ENCODE assay signal across 17 cellular contexts in the genomic region with DNA sequence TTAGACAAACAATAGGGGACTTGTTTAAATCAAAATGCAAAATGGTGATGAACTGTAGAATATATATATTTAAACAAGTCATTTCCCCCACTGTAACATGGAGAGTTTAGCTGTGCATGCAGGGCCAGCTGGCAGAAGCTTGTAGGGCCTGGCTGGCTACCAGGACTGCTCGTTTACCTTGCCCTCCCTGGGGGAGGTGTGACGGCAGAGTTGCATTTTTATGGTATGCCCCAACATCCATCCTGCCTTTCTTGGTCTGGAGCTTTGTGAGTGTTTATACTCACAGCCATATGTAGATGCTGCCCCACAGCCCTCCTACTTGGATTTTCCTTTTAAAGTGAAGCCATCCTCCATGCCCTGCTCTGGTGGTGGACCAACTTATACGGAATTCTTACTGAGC.
A peak's percentile ranks its signal among the peaks of the same experiment; 100 is the strongest.
DNase-seq lines count a peak whose midpoint lies in the region; ATAC-seq and TF ChIP-seq lines count a peak whose summit lies in the region.
"Had no signal": no experiment of that assay in that cellular context is flagged by ENCODE, and none has a peak within 500 bp of the region (broad histone marks: within the 10 kb centered on the region; RNA-seq: fewer than 3 reads in every experiment).

No MANE protein-coding gene starts in this region.

- intact Hi-C loops in stomach (cut with DNase I; ENCODE audit: low total_unique reads), result no loop called here

- WGBS in stomach, 5 donors, result 55 to 61% (median 58%) methylated on average over 3 of the region's 3 CpGs

- H3K4me1 ChIP-seq in stomach (peaks cover 0 to 60% (median 31%) of the 10 kb centered on the region in 4 donors), Peyer's patch (no peaks in the 10 kb centered on the region)

- TF ChIP-seq EP300 in stomach (IDR thresholded peaks at IDR 0.05), result no peak

- H3K9me3 ChIP-seq in stomach, result no peaks in the 10 kb centered on the region
- no peaks in the 10 kb centered on the region for H3K9me3 ChIP-seq in Peyer's patch
- H3K9me3 ChIP-seq: body of pancreas, heart left ventricle had no signal

- TF ChIP-seq POLR2A in stomach (IDR thresholded peaks at IDR 0.05) (no peak), Peyer's patch (IDR thresholded peaks at IDR 0.05) (no peak)

- peak; percentile 59 for DNase-seq in G401 (ENCODE audit: low spot score)
- DNase-seq in NCI-H2029 treated with DMSO at 0.1 percent for 48 hours (lab: John Stamatoyannopoulos, UW), result peak; percentile 12
- DNase-seq in cerebellum (ENCODE audit: low spot score), result peak; percentile 46
- peak; percentile 34 for DNase-seq in stomach
- no peak for DNase-seq in Peyer's patch
- DNase-seq in KBM-7, result no peak
- no peak for DNase-seq in activated CD8-positive, alpha-beta memory T cell treated with anti-CD3 and anti-CD28 coated beads for 24 hours
- DNase-seq: activated naive CD4-positive, alpha-beta T cell; H7; Kasumi-1; NCI-H187 treated with DMSO at 0.1 percent for 48 hours; T-helper 17 cell had no signal

- H3K4me3 ChIP-seq in stomach (no peak overlapping the region), Peyer's patch (no peak overlapping the region)
- H3K4me3 ChIP-seq: body of pancreas, heart left ventricle had no signal

- peak overlapping the region in 2 of 5 donors; percentile 40 to 67 for H3K27ac ChIP-seq in stomach
- peak overlapping the region in 1 of 4 donors; percentile 22 for H3K27ac ChIP-seq in Peyer's patch
- H3K27ac ChIP-seq: body of pancreas had no signal

- TF ChIP-seq CTCF in stomach (IDR thresholded peaks at IDR 0.05) (no peak), Peyer's patch (IDR thresholded peaks at IDR 0.05) (no peak)

- in situ Hi-C loops in G401 (cut with HindIII; ENCODE audit: low sequenced_read_pairs), result no loop called here
- in situ Hi-C loops in KBM-7 (cut with MboI; ENCODE audit: low pct_unique_long_range_greater_than_20kb, low sequenced_read_pairs), result no loop called here

- no peaks in the 10 kb centered on the region for H3K27me3 ChIP-seq in stomach
- no peaks in the 10 kb centered on the region for H3K27me3 ChIP-seq in Peyer's patch
- H3K27me3 ChIP-seq: body of pancreas, heart left ventricle had no signal

- no peaks in the 10 kb centered on the region for H3K36me3 ChIP-seq in stomach
- no peaks in the 10 kb centered on the region for H3K36me3 ChIP-seq in Peyer's patch
- H3K36me3 ChIP-seq: heart left ventricle had no signal

- ATAC-seq in HG03045 (IDR thresholded peaks at IDR 0.05; ENCODE audit: unreplicated experiment), result no peak
- ATAC-seq: body of pancreas, esophagus mucosa, heart left ventricle, sciatic nerve, T-helper 17 cell had no signal

Comparison
In these comparisons a context has a peak if more than half of its experiments do, and no peak if none do; other contexts are left out.
1. DNase-seq: peak in G401 (single experiment), NCI-H2029 treated with DMSO at 0.1 percent for 48 hours (single experiment), cerebellum (single experiment) and stomach (single experiment); none in Peyer's patch (0 of 3), KBM-7 (single experiment) and activated CD8-positive, alpha-beta memory T cell treated with anti-CD3 and anti-CD28 coated beads for 24 hours (single experiment).